Comparison of ENCODE assay signal across 8 cellular contexts in the genomic region with DNA sequence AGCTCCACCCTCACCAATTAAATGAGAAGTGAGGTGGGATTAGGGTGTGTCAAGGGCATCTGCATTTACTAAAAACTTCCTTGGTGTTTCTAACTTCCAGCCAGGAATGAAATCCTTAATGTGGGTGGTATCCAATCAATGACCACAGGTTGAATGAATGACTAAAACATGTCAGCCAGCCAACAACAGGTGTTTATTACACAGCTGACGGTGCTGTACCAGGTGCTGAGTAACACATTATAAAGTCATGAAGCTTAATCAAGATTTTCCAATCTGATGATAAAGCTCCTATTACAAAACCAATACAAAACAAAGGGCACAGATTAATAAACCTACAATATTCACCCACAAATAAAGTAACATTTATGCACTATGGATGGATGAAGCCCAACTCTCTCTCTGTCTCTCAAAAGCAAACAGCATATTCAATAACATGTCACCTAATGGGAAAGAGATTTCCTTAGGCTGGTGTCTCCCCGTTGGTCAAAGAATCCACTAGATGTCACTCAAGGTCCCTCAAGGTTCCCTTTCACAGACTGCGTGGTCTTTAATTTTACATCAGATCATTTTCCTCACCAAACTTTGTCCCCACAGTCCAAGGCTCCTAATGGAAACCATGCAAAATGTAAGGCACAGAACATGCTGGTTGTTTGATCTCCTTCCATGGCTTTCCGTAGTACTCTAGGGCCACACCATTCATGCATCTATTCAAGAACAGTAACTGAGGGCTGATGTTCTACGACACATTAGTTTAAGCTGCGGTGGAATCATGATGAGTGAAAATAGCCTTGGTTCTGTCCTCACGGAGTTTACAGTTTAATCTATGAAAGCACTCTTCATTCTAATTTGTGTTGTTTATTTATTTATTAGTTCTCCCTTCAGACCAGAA. TPM values are rescaled to one million over a fixed set of nuclear protein-coding genes. Genes with fewer than 3 reads are reported as not detected.
DNase-seq lines count a peak whose midpoint lies in the region; ATAC-seq and TF ChIP-seq lines count a peak whose summit lies in the region.

No MANE protein-coding gene starts in this region.

- H4K20me1 ChIP-seq in neural progenitor cell (ENCODE audit: low read depth) = no peaks in the 10 kb centered on the region

- H3K9me3 Mint-ChIP-seq in T-cell (no peaks in the 10 kb centered on the region), neural progenitor cell (no peaks in the 10 kb centered on the region)

- H3K27ac Mint-ChIP-seq in T-cell (no peak overlapping the region), neural progenitor cell (no peak overlapping the region)

- H3K36me3 Mint-ChIP-seq in T-cell (no peaks in the 10 kb centered on the region), neural progenitor cell (no peaks in the 10 kb centered on the region)

- no peak overlapping the region for H3K9ac ChIP-seq in neural progenitor cell

- H3K4me1 Mint-ChIP-seq in T-cell = peaks cover 5 to 8% (median 6%) of the 10 kb centered on the region in 3 donors
- H3K4me1 Mint-ChIP-seq in neural progenitor cell = no peaks in the 10 kb centered on the region

- peak; percentile 52 for DNase-seq in NCI-H1436 (lab: John Stamatoyannopoulos, UW)
- DNase-seq in NCI-H1436 treated with DMSO at 0.1 percent for 48 hours (lab: John Stamatoyannopoulos, UW) = no peak
- DNase-seq in T-cell = peak in 20 of 34 experiments; percentile 5 to 42 (median 22)
- peak; percentile 38 for DNase-seq in fibroblast of gingiva (ENCODE audit: low read depth)
- peak; percentile 61 for DNase-seq in neural progenitor cell (ENCODE audit: low spot score)
- no peak for DNase-seq in omental fat pad (ENCODE audit: low spot score)

- POLR2A ChIA-PET in T-cell (lab: Charles Lee) = no interaction called here

- no peak overlapping the region for H3K27ac ChIP-seq in neural progenitor cell

- H3K4me2 ChIP-seq in neural progenitor cell = no peak overlapping the region

- peak; percentile 74 for TF ChIP-seq CTCF in LNCAP (IDR thresholded peaks at IDR 0.05)
- peak; percentile 68 for TF ChIP-seq CTCF in neural progenitor cell (IDR thresholded peaks at IDR 0.05)
- TF ChIP-seq CTCF in omental fat pad (IDR thresholded peaks at IDR 0.05) = no peak

- no peaks in the 10 kb centered on the region for H3K9me3 ChIP-seq in neural progenitor cell (ENCODE audit: low read depth)

- no peaks in the 10 kb centered on the region for H3K27me3 ChIP-seq in neural progenitor cell

- CTCF ChIA-PET in T-cell (lab: Charles Lee) = interaction anchor here (0.8 to 2.1 kb wide), 16 partner anchors 24 to 422 kb away, joined by 3 to 22 read pairs (median 4); no protein-coding TSS in a partner anchor

- H3K4me3 Mint-ChIP-seq in T-cell (no peak overlapping the region), neural progenitor cell (no peak overlapping the region)

- H2AFZ ChIP-seq in neural progenitor cell (replicated peaks) = peak overlapping the region; percentile 90

- H3K4me3 ChIP-seq in neural progenitor cell = no peak overlapping the region

- no peaks in the 10 kb centered on the region for H3K79me2 ChIP-seq in neural progenitor cell (ENCODE audit: low read depth)

- peaks cover 2% of the 10 kb centered on the region for H3F3A ChIP-seq in neural progenitor cell (ENCODE audit: low read depth)

- peak; percentile 73 for ATAC-seq in GM18868 (IDR thresholded peaks at IDR 0.05; ENCODE audit: unreplicated experiment)
- ATAC-seq in T-cell (replicated peaks in 1 of 4) = peak; percentile 71 to 93 (median 88)
- no peak for ATAC-seq in omental fat pad (ENCODE audit: low FRiP score)

- no peaks in the 10 kb centered on the region for H3K36me3 ChIP-seq in neural progenitor cell

- peaks cover 0 to 2% of the 10 kb centered on the region in 2 donors for H3K27me3 Mint-ChIP-seq in T-cell
- H3K27me3 Mint-ChIP-seq in neural progenitor cell (ENCODE audit: insufficient read depth, low read depth) = no peaks in the 10 kb centered on the region

- no peaks in the 10 kb centered on the region for H3K4me1 ChIP-seq in neural progenitor cell

RNA-seq across cellular contexts. Expression of gene PTPN4, which starts 6.4 kb away (rescaled TPM):
- total RNA-seq in T-cell (100 to 1,000 TPM; 105 to 134 (median 126) TPM), neural progenitor cell (ENCODE audit: low replicate concordance) (51.8 and 52.1 TPM in 2 replicates), omental fat pad (10 to 100 TPM; 20.2 to 41.0 (median 30.5) TPM)

Comparison
In these comparisons a context has a peak if more than half of its experiments do, and no peak if none do; other contexts are left out.
1. DNase-seq: peak in NCI-H1436 (single experiment), T-cell (20 of 34), fibroblast of gingiva (single experiment) and neural progenitor cell (single experiment); none in NCI-H1436 treated with DMSO at 0.1 percent for 48 hours (single experiment) and omental fat pad (single experiment).
2. CTCF ChIP-seq: peak in LNCAP (single experiment) and neural progenitor cell (single experiment); none in omental fat pad (0 of 3).